9 cellular contexts compared by ENCODE assay signal in the genomic region with DNA sequence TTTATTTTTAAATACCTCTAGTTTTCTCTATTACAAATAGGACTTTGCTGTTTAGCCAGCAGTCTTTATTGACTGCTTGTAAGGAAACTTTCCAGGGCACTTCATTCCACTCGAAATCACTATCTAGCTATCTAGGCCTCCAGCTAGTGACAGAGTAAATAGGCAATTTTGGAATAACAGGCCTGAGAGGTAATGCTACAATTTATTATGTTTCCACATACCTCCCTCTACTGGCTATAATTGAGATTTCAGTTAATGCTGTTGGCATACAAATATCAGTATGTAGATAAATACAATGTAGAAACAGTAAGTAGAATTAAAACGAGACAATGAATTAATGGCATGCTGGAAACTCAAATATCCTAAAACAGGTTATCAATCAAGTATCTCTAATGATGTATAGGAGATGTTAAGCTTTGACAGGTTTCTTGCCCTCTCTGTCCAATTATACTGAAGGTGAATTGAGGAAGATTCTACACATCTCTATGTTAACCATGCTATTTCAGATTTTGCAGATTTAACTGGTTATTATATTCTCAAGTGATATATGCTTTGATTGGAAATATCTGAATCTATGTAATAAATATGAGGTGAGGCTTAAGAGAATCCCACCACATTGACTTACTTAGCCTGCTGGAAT. TPM values are rescaled to one million over a fixed set of nuclear protein-coding genes. Genes with fewer than 3 reads are reported as not detected.
DNase-seq lines count a peak whose midpoint lies in the region; ATAC-seq and TF ChIP-seq lines count a peak whose summit lies in the region.
"Had no signal": no experiment of that assay in that cellular context is flagged by ENCODE, and none has a peak within 500 bp of the region (broad histone marks: within the 10 kb centered on the region; RNA-seq: fewer than 3 reads in every experiment).

No MANE protein-coding gene starts in this region.

- no peak overlapping the region for H3K27ac Mint-ChIP-seq in neural crest cell (ENCODE audit: unreplicated experiment)
- no peak overlapping the region for H3K27ac Mint-ChIP-seq in activated naive CD4-positive, alpha-beta T cell treated with anti-CD3 and anti-CD28 coated beads, Interleukin-2, amount 50 U/mL, for 72 hours

- H3K36me3 Mint-ChIP-seq in neural crest cell (ENCODE audit: low read depth), result peaks cover 2% of the 10 kb centered on the region
- H3K36me3 Mint-ChIP-seq in activated naive CD4-positive, alpha-beta T cell treated with anti-CD3 and anti-CD28 coated beads, Interleukin-2, amount 50 U/mL, for 72 hours, result peaks cover 8 to 12% of the 10 kb centered on the region in 2 donors

- H3K4me1 Mint-ChIP-seq in neural crest cell, result peaks cover 14% of the 10 kb centered on the region

- H3K4me3 ChIP-seq in epithelial cell of esophagus (ENCODE audit: low read length), result no peak overlapping the region
- H3K4me3 ChIP-seq: BLaER1 had no signal

- peak; percentile 52 for TF ChIP-seq CTCF in epithelial cell of esophagus (IDR thresholded peaks at IDR 0.05; ENCODE audit: insufficient read depth, low read depth, low read length, missing control alignments)
- TF ChIP-seq CTCF in neural crest cell (conservative IDR thresholded peaks at IDR 0.05), result peak; percentile 69

- peak; percentile 80 for ATAC-seq in HG03175 (IDR thresholded peaks at IDR 0.05; ENCODE audit: unreplicated experiment)
- no peak for ATAC-seq in activated naive CD4-positive, alpha-beta T cell treated with anti-CD3 and anti-CD28 coated beads, Interleukin-2, amount 50 U/mL, for 72 hours

- peak; percentile 38 for DNase-seq in DMS153 treated with DMSO at 0.1 percent for 48 hours (lab: John Stamatoyannopoulos, UW; ENCODE audit: unreplicated experiment)
- DNase-seq in DMS153 (lab: John Stamatoyannopoulos, UW), result no peak
- peak; percentile 77 for DNase-seq in OCI-M1 (lab: John Stamatoyannopoulos, UW)
- peak; percentile 50 for DNase-seq in epithelial cell of esophagus (ENCODE audit: low read depth)
- DNase-seq in neural crest cell (ENCODE audit: low read depth, low spot score), result no peak
- DNase-seq in 8988T, result no peak
- no peak for DNase-seq in activated naive CD4-positive, alpha-beta T cell treated with anti-CD3 and anti-CD28 coated beads, Interleukin-2, amount 50 U/mL, for 72 hours (ENCODE audit: low spot score in 2 of 2)

- H3K27me3 Mint-ChIP-seq in neural crest cell (ENCODE audit: low read depth), result no peaks in the 10 kb centered on the region

- no peaks in the 10 kb centered on the region for H3K9me3 Mint-ChIP-seq in neural crest cell
- H3K9me3 Mint-ChIP-seq in activated naive CD4-positive, alpha-beta T cell treated with anti-CD3 and anti-CD28 coated beads, Interleukin-2, amount 50 U/mL, for 72 hours, result no peaks in the 10 kb centered on the region

- H3K4me3 Mint-ChIP-seq in neural crest cell, result no peak overlapping the region

RNA-seq across cellular contexts. Expression of gene DTD2, which starts 7.2 kb away (rescaled TPM):
- 35.0 and 37.0 TPM in 2 replicates for total RNA-seq in neural crest cell
- 10 to 100 TPM in 1 of 2 donors, 1 to 10 TPM in 1; 8.6 to 22.8 TPM for total RNA-seq in activated naive CD4-positive, alpha-beta T cell treated with anti-CD3 and anti-CD28 coated beads, Interleukin-2, amount 50 U/mL, for 72 hours

RNA-seq across cellular contexts. Expression of gene HEATR5A, which starts 29.7 kb away (rescaled TPM):
- 32.2 and 32.6 TPM in 2 replicates for total RNA-seq in neural crest cell
- total RNA-seq in activated naive CD4-positive, alpha-beta T cell treated with anti-CD3 and anti-CD28 coated beads, Interleukin-2, amount 50 U/mL, for 72 hours, result 10 to 100 TPM in 1 of 2 donors, 1 to 10 TPM in 1; 9.9 to 12.7 TPM

RNA-seq across cellular contexts. Expression of gene GPR33, which starts 37.7 kb away (rescaled TPM):
- total RNA-seq in neural crest cell, result not detected in 2 replicates
- total RNA-seq in activated naive CD4-positive, alpha-beta T cell treated with anti-CD3 and anti-CD28 coated beads, Interleukin-2, amount 50 U/mL, for 72 hours, result not detected

Comparison
In these comparisons a context has a peak if more than half of its experiments do, and no peak if none do; other contexts are left out.
1. DNase-seq: peak in DMS153 treated with DMSO at 0.1 percent for 48 hours (single experiment), OCI-M1 (single experiment) and epithelial cell of esophagus (single experiment); none in DMS153 (single experiment), neural crest cell (single experiment), 8988T (single experiment) and activated naive CD4-positive, alpha-beta T cell treated with anti-CD3 and anti-CD28 coated beads, Interleukin-2, amount 50 U/mL, for 72 hours (0 of 2).